In the genomic region with DNA sequence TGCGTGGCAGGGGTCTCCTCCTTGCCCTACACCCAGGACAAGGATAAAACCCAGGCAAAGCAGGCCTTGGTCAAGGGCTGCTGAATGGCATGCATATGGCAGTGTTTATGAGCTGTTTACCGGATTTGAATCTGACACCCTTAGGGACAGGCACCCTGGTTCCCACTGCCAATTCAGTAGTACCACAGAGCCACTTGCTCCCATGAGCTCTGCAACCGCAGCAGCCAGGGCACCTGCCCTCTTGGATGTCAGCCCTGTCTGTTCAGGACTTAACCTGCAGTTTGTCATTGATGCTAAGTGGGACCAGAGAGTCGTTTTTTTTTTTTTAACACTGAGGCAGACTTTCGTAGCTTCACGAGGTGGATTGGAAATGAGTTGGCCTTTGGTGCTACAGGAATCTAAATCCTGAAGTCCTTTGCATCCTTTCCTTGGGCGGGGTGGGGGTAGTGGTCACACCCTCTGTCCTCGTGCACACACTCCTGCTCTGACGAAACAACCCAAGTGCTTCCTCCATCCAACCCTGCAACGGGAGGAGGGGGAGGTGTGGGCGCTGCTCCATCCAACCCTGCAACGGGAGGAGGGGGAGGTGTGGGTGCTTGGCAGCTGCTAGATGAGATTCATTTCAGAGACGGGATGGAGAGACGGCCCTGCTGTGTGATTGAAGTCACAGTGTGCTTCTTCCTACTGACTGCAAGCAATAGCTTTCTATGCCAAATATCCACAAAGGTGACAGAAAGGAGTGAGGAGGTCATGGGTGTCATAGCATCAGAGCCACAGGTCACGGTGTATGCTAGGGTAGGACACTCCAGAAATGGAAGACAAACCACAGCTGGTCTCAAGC, we compare ENCODE assay signal across 15 cellular contexts.
DNase-seq lines count a peak whose midpoint lies in the region; ATAC-seq and TF ChIP-seq lines count a peak whose summit lies in the region.
"Had no signal": no experiment of that assay in that cellular context is flagged by ENCODE, and none has a peak within 500 bp of the region (broad histone marks: within the 10 kb centered on the region; RNA-seq: fewer than 3 reads in every experiment).

No MANE protein-coding gene starts in this region.

- H3K4me1 Mint-ChIP-seq in type B pancreatic cell (ENCODE audit: unreplicated experiment): peaks cover 34% of the 10 kb centered on the region
- H3K4me1 Mint-ChIP-seq: activated naive CD4-positive, alpha-beta T cell treated with anti-CD3 and anti-CD28 coated beads, Interleukin-2, amount 50 U/mL, for 24 hours; central memory CD8-positive, alpha-beta T cell had no signal

- TF ChIP-seq CTCF in type B pancreatic cell (conservative IDR thresholded peaks at IDR 0.05): no peak

- no peaks in the 10 kb centered on the region for H3K27me3 Mint-ChIP-seq in type B pancreatic cell
- H3K27me3 Mint-ChIP-seq: activated naive CD4-positive, alpha-beta T cell treated with anti-CD3 and anti-CD28 coated beads, Interleukin-2, amount 50 U/mL, for 24 hours had no signal

- H3K27ac Mint-ChIP-seq in type B pancreatic cell: peak overlapping the region; percentile 23
- H3K27ac Mint-ChIP-seq: activated naive CD4-positive, alpha-beta T cell treated with anti-CD3 and anti-CD28 coated beads, Interleukin-2, amount 50 U/mL, for 24 hours had no signal

- no peaks in the 10 kb centered on the region for H3K9me3 Mint-ChIP-seq in type B pancreatic cell
- H3K9me3 Mint-ChIP-seq: activated naive CD4-positive, alpha-beta T cell treated with anti-CD3 and anti-CD28 coated beads, Interleukin-2, amount 50 U/mL, for 24 hours; central memory CD8-positive, alpha-beta T cell had no signal

- no peaks in the 10 kb centered on the region for H3K36me3 Mint-ChIP-seq in type B pancreatic cell
- H3K36me3 Mint-ChIP-seq: activated naive CD4-positive, alpha-beta T cell treated with anti-CD3 and anti-CD28 coated beads, Interleukin-2, amount 50 U/mL, for 24 hours had no signal

- peak overlapping the region; percentile 36 for H3K4me3 Mint-ChIP-seq in type B pancreatic cell
- H3K4me3 Mint-ChIP-seq: activated naive CD4-positive, alpha-beta T cell treated with anti-CD3 and anti-CD28 coated beads, Interleukin-2, amount 50 U/mL, for 24 hours; central memory CD8-positive, alpha-beta T cell had no signal

- DNase-seq in NCI-H1417 (lab: John Stamatoyannopoulos, UW): peak; percentile 69 to 85 (median 74)
- DNase-seq in NCI-H1417 treated with DMSO at 0.1 percent for 48 hours (lab: John Stamatoyannopoulos, UW): no peak
- peak; percentile 53 for DNase-seq in NCI-H69 (lab: John Stamatoyannopoulos, UW)
- peak; percentile 43 for DNase-seq in islet precursor cell
- no peak for DNase-seq in type B pancreatic cell (ENCODE audit: extremely low spot score, unreplicated experiment)
- DNase-seq in iPS-NIHi11 (ENCODE audit: low spot score): no peak
- no peak for DNase-seq in T-helper 1 cell
- DNase-seq: 8988T; mesendoderm; NCI-H82; stimulated activated CD4-positive, alpha-beta T cell treated with anti-CD3 and anti-CD28 coated beads, Interleukin-12 subunit alpha, Interleukin-12 subunit beta, amount 100 ng/mL, for 4 hours; transverse colon had no signal

- no peak for ATAC-seq in GM19351 (IDR thresholded peaks at IDR 0.05; ENCODE audit: unreplicated experiment)

Comparison
In these comparisons a context has a peak if more than half of its experiments do, and no peak if none do; other contexts are left out.
1. DNase-seq: peak in NCI-H1417 (3 of 3), NCI-H69 (single experiment) and islet precursor cell (single experiment); none in NCI-H1417 treated with DMSO at 0.1 percent for 48 hours (single experiment), type B pancreatic cell (single experiment), iPS-NIHi11 (single experiment) and T-helper 1 cell (0 of 5).